1 cellular context compared by ENCODE assay signal in the genomic region with DNA sequence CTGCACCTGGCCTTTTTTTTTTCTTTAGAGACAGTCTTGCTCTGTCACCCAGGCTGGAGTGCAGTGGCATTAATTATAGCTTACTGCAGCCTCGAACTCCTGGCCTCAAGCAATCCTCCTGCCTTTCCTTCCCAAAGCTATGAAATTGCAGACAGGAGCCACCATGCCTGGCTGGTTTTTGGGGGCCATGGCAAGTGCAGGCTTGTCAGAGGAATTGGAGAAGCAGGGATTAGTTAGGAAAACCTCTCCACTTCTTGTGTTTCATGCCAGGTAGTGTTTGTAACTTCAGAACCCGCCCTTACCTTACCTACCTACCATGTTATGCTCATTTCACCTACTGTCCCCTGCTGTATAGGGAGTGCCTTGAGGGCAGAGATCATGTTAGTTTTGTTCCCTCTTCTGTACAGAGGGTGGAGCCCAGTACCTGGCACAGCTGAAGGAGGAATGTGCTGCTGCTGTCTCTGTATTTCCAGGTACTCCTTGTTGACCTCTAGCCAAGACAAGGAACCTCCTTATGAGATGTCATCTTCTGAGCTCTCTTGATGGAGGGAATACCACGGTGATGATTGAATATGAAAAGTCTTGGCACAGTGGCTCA.
TF ChIP-seq lines count a peak whose summit lies in the region.

No MANE protein-coding gene starts in this region.

TF ChIP-seq in HepG2, 621 proteins besides CTCF, POLR2A, EP300 and RAD21 (continues in another document):
- no peak for TF ChIP-seq YY1 (IDR thresholded peaks at IDR 0.05; ENCODE audit: insufficient read depth, insufficient replicate concordance, low read depth, low read length)
- TF ChIP-seq, protein P1, sequence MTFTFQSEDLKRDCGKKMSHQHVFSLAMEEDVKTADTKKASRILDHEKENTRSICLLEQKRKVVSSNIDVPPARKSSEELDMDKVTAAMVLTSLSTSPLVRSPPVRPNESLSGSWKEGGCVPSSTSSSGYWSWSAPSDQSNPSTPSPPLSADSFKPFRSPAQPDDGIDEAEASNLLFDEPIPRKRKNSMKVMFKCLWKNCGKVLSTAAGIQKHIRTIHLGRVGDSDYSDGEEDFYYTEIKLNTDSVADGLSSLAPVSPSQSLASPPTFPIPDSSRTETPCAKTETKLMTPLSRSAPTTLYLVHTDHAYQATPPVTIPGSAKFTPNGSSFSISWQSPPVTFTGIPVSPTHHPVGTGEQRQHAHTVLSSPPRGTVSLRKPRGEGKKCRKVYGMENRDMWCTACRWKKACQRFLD (CRISPR knock-in tag; IDR thresholded peaks at IDR 0.05; ENCODE audit: borderline replicate concordance): no peak
- TF ChIP-seq, protein P2, sequence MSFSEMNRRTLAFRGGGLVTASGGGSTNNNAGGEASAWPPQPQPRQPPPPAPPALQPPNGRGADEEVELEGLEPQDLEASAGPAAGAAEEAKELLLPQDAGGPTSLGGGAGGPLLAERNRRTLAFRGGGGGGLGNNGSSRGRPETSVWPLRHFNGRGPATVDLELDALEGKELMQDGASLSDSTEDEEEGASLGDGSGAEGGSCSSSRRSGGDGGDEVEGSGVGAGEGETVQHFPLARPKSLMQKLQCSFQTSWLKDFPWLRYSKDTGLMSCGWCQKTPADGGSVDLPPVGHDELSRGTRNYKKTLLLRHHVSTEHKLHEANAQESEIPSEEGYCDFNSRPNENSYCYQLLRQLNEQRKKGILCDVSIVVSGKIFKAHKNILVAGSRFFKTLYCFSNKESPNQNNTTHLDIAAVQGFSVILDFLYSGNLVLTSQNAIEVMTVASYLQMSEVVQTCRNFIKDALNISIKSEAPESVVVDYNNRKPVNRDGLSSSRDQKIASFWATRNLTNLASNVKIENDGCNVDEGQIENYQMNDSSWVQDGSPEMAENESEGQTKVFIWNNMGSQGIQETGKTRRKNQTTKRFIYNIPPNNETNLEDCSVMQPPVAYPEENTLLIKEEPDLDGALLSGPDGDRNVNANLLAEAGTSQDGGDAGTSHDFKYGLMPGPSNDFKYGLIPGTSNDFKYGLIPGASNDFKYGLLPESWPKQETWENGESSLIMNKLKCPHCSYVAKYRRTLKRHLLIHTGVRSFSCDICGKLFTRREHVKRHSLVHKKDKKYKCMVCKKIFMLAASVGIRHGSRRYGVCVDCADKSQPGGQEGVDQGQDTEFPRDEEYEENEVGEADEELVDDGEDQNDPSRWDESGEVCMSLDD (CRISPR knock-in tag; IDR thresholded peaks at IDR 0.05; ENCODE audit: borderline replicate concordance): no peak
- TF ChIP-seq MTF2 (CRISPR knock-in tag; IDR thresholded peaks at IDR 0.05; ENCODE audit: borderline replicate concordance): no peak
- TF ChIP-seq ZBTB8A (CRISPR knock-in tag; IDR thresholded peaks at IDR 0.05; ENCODE audit: borderline replicate concordance, low read depth): no peak
- TF ChIP-seq, protein P3, sequence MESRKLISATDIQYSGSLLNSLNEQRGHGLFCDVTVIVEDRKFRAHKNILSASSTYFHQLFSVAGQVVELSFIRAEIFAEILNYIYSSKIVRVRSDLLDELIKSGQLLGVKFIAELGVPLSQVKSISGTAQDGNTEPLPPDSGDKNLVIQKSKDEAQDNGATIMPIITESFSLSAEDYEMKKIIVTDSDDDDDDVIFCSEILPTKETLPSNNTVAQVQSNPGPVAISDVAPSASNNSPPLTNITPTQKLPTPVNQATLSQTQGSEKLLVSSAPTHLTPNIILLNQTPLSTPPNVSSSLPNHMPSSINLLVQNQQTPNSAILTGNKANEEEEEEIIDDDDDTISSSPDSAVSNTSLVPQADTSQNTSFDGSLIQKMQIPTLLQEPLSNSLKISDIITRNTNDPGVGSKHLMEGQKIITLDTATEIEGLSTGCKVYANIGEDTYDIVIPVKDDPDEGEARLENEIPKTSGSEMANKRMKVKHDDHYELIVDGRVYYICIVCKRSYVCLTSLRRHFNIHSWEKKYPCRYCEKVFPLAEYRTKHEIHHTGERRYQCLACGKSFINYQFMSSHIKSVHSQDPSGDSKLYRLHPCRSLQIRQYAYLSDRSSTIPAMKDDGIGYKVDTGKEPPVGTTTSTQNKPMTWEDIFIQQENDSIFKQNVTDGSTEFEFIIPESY (CRISPR knock-in tag; IDR thresholded peaks at IDR 0.05): no peak
- TF ChIP-seq ZNF792 (CRISPR knock-in tag; IDR thresholded peaks at IDR 0.05): no peak
- peak; percentile 23; the same call in 1 of the 2 replicates for TF ChIP-seq FOXA3 (CRISPR knock-in tag; IDR thresholded peaks at IDR 0.05)
- TF ChIP-seq POLR2G (IDR thresholded peaks at IDR 0.05; ENCODE audit: low read depth, low read length): no peak
- no peak for TF ChIP-seq MTA3 (CRISPR knock-in tag; IDR thresholded peaks at IDR 0.05)
- no peak for TF ChIP-seq ZBTB38 (CRISPR knock-in tag; IDR thresholded peaks at IDR 0.05)
- peak; percentile 73 for TF ChIP-seq TEAD3 (CRISPR knock-in tag; optimal IDR thresholded peaks at IDR 0.05; ENCODE audit: borderline replicate concordance)
- no peak for TF ChIP-seq NFE2L1 (CRISPR knock-in tag; IDR thresholded peaks at IDR 0.05; ENCODE audit: borderline replicate concordance)
- TF ChIP-seq ZNF24 (IDR thresholded peaks at IDR 0.05): no peak
- TF ChIP-seq SMARCC2 (IDR thresholded peaks at IDR 0.05): no peak
- TF ChIP-seq SALL1 (CRISPR knock-in tag; IDR thresholded peaks at IDR 0.05): peak; percentile 43; the same call in 1 of the 2 replicates
- TF ChIP-seq, protein P4, sequence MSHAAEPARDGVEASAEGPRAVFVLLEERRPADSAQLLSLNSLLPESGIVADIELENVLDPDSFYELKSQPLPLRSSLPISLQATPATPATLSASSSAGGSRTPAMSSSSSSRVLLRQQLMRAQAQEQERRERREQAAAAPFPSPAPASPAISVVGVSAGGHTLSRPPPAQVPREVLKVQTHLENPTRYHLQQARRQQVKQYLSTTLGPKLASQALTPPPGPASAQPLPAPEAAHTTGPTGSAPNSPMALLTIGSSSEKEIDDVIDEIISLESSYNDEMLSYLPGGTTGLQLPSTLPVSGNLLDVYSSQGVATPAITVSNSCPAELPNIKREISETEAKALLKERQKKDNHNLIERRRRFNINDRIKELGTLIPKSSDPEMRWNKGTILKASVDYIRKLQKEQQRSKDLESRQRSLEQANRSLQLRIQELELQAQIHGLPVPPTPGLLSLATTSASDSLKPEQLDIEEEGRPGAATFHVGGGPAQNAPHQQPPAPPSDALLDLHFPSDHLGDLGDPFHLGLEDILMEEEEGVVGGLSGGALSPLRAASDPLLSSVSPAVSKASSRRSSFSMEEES (CRISPR knock-in tag; IDR thresholded peaks at IDR 0.05): no peak
- no peak for TF ChIP-seq AKAP8 (CRISPR knock-in tag; IDR thresholded peaks at IDR 0.05)
- no peak for TF ChIP-seq GFI1 (CRISPR knock-in tag; IDR thresholded peaks at IDR 0.05; ENCODE audit: borderline replicate concordance)
- TF ChIP-seq BORCS8-MEF2B (CRISPR knock-in tag; IDR thresholded peaks at IDR 0.05): no peak
- no peak for TF ChIP-seq ZNF224 (CRISPR knock-in tag; IDR thresholded peaks at IDR 0.05)
- TF ChIP-seq FOXO1 (CRISPR knock-in tag; IDR thresholded peaks at IDR 0.05): no peak; the same call in 1 of the 2 replicates
- no peak for TF ChIP-seq HNRNPL (IDR thresholded peaks at IDR 0.05; ENCODE audit: low read depth, low read length)
- TF ChIP-seq, protein P5, sequence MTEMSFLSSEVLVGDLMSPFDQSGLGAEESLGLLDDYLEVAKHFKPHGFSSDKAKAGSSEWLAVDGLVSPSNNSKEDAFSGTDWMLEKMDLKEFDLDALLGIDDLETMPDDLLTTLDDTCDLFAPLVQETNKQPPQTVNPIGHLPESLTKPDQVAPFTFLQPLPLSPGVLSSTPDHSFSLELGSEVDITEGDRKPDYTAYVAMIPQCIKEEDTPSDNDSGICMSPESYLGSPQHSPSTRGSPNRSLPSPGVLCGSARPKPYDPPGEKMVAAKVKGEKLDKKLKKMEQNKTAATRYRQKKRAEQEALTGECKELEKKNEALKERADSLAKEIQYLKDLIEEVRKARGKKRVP (CRISPR knock-in tag; IDR thresholded peaks at IDR 0.05): no peak
- TF ChIP-seq MED1 (CRISPR knock-in tag; IDR thresholded peaks at IDR 0.05): 0 out of 2 replicates have a peak, but pooled peaks have one; percentile 24
- no peak for TF ChIP-seq ZFYVE20 (CRISPR knock-in tag; IDR thresholded peaks at IDR 0.05; ENCODE audit: borderline replicate concordance, low read depth)
- TF ChIP-seq, protein P6, sequence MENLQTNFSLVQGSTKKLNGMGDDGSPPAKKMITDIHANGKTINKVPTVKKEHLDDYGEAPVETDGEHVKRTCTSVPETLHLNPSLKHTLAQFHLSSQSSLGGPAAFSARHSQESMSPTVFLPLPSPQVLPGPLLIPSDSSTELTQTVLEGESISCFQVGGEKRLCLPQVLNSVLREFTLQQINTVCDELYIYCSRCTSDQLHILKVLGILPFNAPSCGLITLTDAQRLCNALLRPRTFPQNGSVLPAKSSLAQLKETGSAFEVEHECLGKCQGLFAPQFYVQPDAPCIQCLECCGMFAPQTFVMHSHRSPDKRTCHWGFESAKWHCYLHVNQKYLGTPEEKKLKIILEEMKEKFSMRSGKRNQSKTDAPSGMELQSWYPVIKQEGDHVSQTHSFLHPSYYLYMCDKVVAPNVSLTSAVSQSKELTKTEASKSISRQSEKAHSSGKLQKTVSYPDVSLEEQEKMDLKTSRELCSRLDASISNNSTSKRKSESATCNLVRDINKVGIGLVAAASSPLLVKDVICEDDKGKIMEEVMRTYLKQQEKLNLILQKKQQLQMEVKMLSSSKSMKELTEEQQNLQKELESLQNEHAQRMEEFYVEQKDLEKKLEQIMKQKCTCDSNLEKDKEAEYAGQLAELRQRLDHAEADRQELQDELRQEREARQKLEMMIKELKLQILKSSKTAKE (CRISPR knock-in tag; IDR thresholded peaks at IDR 0.05; ENCODE audit: borderline replicate concordance): 0 out of 2 replicates have a peak, but pooled peaks have one; percentile 23
- TF ChIP-seq, protein P7, sequence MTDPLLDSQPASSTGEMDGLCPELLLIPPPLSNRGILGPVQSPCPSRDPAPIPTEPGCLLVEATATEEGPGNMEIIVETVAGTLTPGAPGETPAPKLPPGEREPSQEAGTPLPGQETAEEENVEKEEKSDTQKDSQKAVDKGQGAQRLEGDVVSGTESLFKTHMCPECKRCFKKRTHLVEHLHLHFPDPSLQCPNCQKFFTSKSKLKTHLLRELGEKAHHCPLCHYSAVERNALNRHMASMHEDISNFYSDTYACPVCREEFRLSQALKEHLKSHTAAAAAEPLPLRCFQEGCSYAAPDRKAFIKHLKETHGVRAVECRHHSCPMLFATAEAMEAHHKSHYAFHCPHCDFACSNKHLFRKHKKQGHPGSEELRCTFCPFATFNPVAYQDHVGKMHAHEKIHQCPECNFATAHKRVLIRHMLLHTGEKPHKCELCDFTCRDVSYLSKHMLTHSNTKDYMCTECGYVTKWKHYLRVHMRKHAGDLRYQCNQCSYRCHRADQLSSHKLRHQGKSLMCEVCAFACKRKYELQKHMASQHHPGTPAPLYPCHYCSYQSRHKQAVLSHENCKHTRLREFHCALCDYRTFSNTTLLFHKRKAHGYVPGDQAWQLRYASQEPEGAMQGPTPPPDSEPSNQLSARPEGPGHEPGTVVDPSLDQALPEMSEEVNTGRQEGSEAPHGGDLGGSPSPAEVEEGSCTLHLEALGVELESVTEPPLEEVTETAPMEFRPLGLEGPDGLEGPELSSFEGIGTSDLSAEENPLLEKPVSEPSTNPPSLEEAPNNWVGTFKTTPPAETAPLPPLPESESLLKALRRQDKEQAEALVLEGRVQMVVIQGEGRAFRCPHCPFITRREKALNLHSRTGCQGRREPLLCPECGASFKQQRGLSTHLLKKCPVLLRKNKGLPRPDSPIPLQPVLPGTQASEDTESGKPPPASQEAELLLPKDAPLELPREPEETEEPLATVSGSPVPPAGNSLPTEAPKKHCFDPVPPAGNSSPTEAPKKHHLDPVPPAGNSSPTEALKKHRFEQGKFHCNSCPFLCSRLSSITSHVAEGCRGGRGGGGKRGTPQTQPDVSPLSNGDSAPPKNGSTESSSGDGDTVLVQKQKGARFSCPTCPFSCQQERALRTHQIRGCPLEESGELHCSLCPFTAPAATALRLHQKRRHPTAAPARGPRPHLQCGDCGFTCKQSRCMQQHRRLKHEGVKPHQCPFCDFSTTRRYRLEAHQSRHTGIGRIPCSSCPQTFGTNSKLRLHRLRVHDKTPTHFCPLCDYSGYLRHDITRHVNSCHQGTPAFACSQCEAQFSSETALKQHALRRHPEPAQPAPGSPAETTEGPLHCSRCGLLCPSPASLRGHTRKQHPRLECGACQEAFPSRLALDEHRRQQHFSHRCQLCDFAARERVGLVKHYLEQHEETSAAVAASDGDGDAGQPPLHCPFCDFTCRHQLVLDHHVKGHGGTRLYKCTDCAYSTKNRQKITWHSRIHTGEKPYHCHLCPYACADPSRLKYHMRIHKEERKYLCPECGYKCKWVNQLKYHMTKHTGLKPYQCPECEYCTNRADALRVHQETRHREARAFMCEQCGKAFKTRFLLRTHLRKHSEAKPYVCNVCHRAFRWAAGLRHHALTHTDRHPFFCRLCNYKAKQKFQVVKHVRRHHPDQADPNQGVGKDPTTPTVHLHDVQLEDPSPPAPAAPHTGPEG (CRISPR knock-in tag; IDR thresholded peaks at IDR 0.05): no peak
- no peak for TF ChIP-seq KLF15 (CRISPR knock-in tag; IDR thresholded peaks at IDR 0.05; ENCODE audit: borderline replicate concordance)
- peak; percentile 54 for TF ChIP-seq SP5 (CRISPR knock-in tag; IDR thresholded peaks at IDR 0.05; ENCODE audit: borderline replicate concordance, low read depth)
- TF ChIP-seq PPARG (CRISPR knock-in tag; conservative IDR thresholded peaks at IDR 0.05): peak; percentile 50; the same call in 1 of the 2 replicates
- no peak for TF ChIP-seq ZNF788 (CRISPR knock-in tag; IDR thresholded peaks at IDR 0.05; ENCODE audit: borderline replicate concordance)
- TF ChIP-seq SRSF9 (IDR thresholded peaks at IDR 0.05; ENCODE audit: borderline replicate concordance, insufficient read depth, low read depth, low read length, poor library complexity, severe bottlenecking): no peak
- TF ChIP-seq ZNF761 (CRISPR knock-in tag; conservative IDR thresholded peaks at IDR 0.05): no peak
- no peak for TF ChIP-seq MIER3 (CRISPR knock-in tag; IDR thresholded peaks at IDR 0.05; ENCODE audit: borderline replicate concordance)
- TF ChIP-seq ZFP36 (IDR thresholded peaks at IDR 0.05; ENCODE audit: borderline replicate concordance, low read depth, low read length, partially characterized antibody): no peak
- TF ChIP-seq, protein P8, sequence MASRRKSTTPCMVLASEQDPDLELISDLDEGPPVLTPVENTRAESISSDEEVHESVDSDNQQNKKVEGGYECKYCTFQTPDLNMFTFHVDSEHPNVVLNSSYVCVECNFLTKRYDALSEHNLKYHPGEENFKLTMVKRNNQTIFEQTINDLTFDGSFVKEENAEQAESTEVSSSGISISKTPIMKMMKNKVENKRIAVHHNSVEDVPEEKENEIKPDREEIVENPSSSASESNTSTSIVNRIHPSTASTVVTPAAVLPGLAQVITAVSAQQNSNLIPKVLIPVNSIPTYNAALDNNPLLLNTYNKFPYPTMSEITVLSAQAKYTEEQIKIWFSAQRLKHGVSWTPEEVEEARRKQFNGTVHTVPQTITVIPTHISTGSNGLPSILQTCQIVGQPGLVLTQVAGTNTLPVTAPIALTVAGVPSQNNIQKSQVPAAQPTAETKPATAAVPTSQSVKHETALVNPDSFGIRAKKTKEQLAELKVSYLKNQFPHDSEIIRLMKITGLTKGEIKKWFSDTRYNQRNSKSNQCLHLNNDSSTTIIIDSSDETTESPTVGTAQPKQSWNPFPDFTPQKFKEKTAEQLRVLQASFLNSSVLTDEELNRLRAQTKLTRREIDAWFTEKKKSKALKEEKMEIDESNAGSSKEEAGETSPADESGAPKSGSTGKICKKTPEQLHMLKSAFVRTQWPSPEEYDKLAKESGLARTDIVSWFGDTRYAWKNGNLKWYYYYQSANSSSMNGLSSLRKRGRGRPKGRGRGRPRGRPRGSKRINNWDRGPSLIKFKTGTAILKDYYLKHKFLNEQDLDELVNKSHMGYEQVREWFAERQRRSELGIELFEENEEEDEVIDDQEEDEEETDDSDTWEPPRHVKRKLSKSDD (CRISPR knock-in tag; IDR thresholded peaks at IDR 0.05; ENCODE audit: low read depth): no peak
